11 cellular contexts compared by ENCODE assay signal in genomic region chr14:95537298-95538089, GRCh38. TPM values are rescaled to one million over a fixed set of nuclear protein-coding genes. Genes with fewer than 3 reads are reported as not detected.
DNase-seq lines count a peak whose midpoint lies in the region; ATAC-seq and TF ChIP-seq lines count a peak whose summit lies in the region.
"Had no signal": no experiment of that assay in that cellular context is flagged by ENCODE, and none has a peak within 500 bp of the region (broad histone marks: within the 10 kb centered on the region; RNA-seq: fewer than 3 reads in every experiment).

No MANE protein-coding gene starts in this region.

- no peak for TF ChIP-seq POLR2A in upper lobe of left lung (IDR thresholded peaks at IDR 0.05)

- H3K27ac ChIP-seq in right atrium auricular region = peak overlapping the region; percentile 44 to 87
- 0 out of 2 replicates have a peak overlapping the region, but pooled peaks have one; percentile 15 for H3K27ac ChIP-seq in WERI-Rb-1
- H3K27ac ChIP-seq in hepatocyte = no peak overlapping the region
- peak overlapping the region in 1 of 4 donors; percentile 6 for H3K27ac ChIP-seq in upper lobe of left lung

- no peaks in the 10 kb centered on the region for H3K36me3 ChIP-seq in right atrium auricular region
- H3K36me3 ChIP-seq in WERI-Rb-1 = peaks cover 4% of the 10 kb centered on the region
- H3K36me3 ChIP-seq in hepatocyte (replicated peaks; ENCODE audit: insufficient read depth, low read depth) = no peaks in the 10 kb centered on the region
- no peaks in the 10 kb centered on the region for H3K36me3 ChIP-seq in upper lobe of left lung

- H3K9me3 ChIP-seq in right atrium auricular region (no peaks in the 10 kb centered on the region), WERI-Rb-1 (ENCODE audit: severe bottlenecking) (no peaks in the 10 kb centered on the region), hepatocyte (ENCODE audit: low read depth) (no peaks in the 10 kb centered on the region), upper lobe of left lung (no peaks in the 10 kb centered on the region)

- H3K9me2 ChIP-seq in hepatocyte (replicated peaks; ENCODE audit: insufficient read depth) = no peaks in the 10 kb centered on the region

- peak overlapping the region; percentile 88 for H3K4me2 ChIP-seq in hepatocyte

- no peaks in the 10 kb centered on the region for H3K9me3 Mint-ChIP-seq in stimulated activated effector memory CD8-positive, alpha-beta T cell treated with anti-CD3 and anti-CD28 coated beads, Interleukin-12 subunit alpha, Interleukin-12 subunit beta, amount 100 ng/mL, for 72 hours
- H3K9me3 Mint-ChIP-seq in effector memory CD8-positive, alpha-beta T cell = no peaks in the 10 kb centered on the region
- H3K9me3 Mint-ChIP-seq: CD8-positive, alpha-beta T cell had no signal

- H3K4me3 ChIP-seq in right atrium auricular region (no peak overlapping the region), WERI-Rb-1 (ENCODE audit: low read depth, low read length) (peak overlapping the region; percentile 33), hepatocyte (no peak overlapping the region), upper lobe of left lung (no peak overlapping the region)

- peaks cover 90% of the 10 kb centered on the region for H3K79me2 ChIP-seq in hepatocyte

- ATAC-seq in left ventricle myocardium superior (no peak), upper lobe of left lung (ENCODE audit: low FRiP score in 2 of 2) (no peak), HG03457 (IDR thresholded peaks at IDR 0.05; ENCODE audit: unreplicated experiment) (no peak)
- ATAC-seq in stimulated activated effector memory CD8-positive, alpha-beta T cell treated with anti-CD3 and anti-CD28 coated beads, Interleukin-12 subunit alpha, Interleukin-12 subunit beta, amount 100 ng/mL, for 72 hours = no peak
- ATAC-seq in effector memory CD8-positive, alpha-beta T cell (replicated peaks) = no peak
- ATAC-seq: CD8-positive, alpha-beta T cell had no signal

- no peak for TF ChIP-seq CTCF in right atrium auricular region (IDR thresholded peaks at IDR 0.05)
- TF ChIP-seq CTCF in WERI-Rb-1 (IDR thresholded peaks at IDR 0.05; ENCODE audit: low read depth, low read length) = no peak
- no peak for TF ChIP-seq CTCF in hepatocyte (IDR thresholded peaks at IDR 0.05; ENCODE audit: poor library complexity)
- TF ChIP-seq CTCF in upper lobe of left lung (IDR thresholded peaks at IDR 0.05) = no peak

- H3K4me1 Mint-ChIP-seq in stimulated activated effector memory CD8-positive, alpha-beta T cell treated with anti-CD3 and anti-CD28 coated beads, Interleukin-12 subunit alpha, Interleukin-12 subunit beta, amount 100 ng/mL, for 72 hours = peaks cover 56% of the 10 kb centered on the region
- peaks cover 42 to 58% of the 10 kb centered on the region in 2 donors for H3K4me1 Mint-ChIP-seq in effector memory CD8-positive, alpha-beta T cell (ENCODE audit: low read depth in 2 of 2)

- H3K4me3 Mint-ChIP-seq in stimulated activated effector memory CD8-positive, alpha-beta T cell treated with anti-CD3 and anti-CD28 coated beads, Interleukin-12 subunit alpha, Interleukin-12 subunit beta, amount 100 ng/mL, for 72 hours = peak overlapping the region; percentile 95
- no peak overlapping the region for H3K4me3 Mint-ChIP-seq in effector memory CD8-positive, alpha-beta T cell

- no peak for TF ChIP-seq EP300 in upper lobe of left lung (IDR thresholded peaks at IDR 0.05)

- no peak overlapping the region for H2AFZ ChIP-seq in hepatocyte

- intact Hi-C loops in left ventricle myocardium superior (cut with micrococcal nuclease) = no loop called here

- WGBS in hepatocyte (ENCODE audit: low lambda C conversion rate, missing lambda C conversion rate) = 54% methylated on average over 9 of the region's 9 CpGs
- WGBS in upper lobe of left lung, 2 donors = 66 to 68% methylated on average over 9 of the region's 9 CpGs

- DNase-seq in right atrium auricular region (ENCODE audit: low spot score) (no peak), left ventricle myocardium superior (no peak), WERI-Rb-1 (no peak), hepatocyte (ENCODE audit: low spot score) (no peak), upper lobe of left lung (no peak)
- no peak for DNase-seq in stimulated activated effector memory CD8-positive, alpha-beta T cell treated with anti-CD3 and anti-CD28 coated beads, Interleukin-12 subunit alpha, Interleukin-12 subunit beta, amount 100 ng/mL, for 72 hours (ENCODE audit: low spot score in 2 of 2)
- no peak for DNase-seq in effector memory CD8-positive, alpha-beta T cell
- DNase-seq: CD8-positive, alpha-beta T cell; NCI-H1417; stimulated activated naive CD4-positive, alpha-beta T cell treated with Interleukin-2 at 50 U/mL for 16 hours had no signal

- H4K20me1 ChIP-seq in hepatocyte (ENCODE audit: insufficient read depth, poor library complexity, severe bottlenecking) = peaks cover 38% of the 10 kb centered on the region

- no peak overlapping the region for H3K27ac Mint-ChIP-seq in stimulated activated effector memory CD8-positive, alpha-beta T cell treated with anti-CD3 and anti-CD28 coated beads, Interleukin-12 subunit alpha, Interleukin-12 subunit beta, amount 100 ng/mL, for 72 hours
- no peak overlapping the region for H3K27ac Mint-ChIP-seq in effector memory CD8-positive, alpha-beta T cell
- H3K27ac Mint-ChIP-seq: CD8-positive, alpha-beta T cell had no signal

- H3K36me3 Mint-ChIP-seq in stimulated activated effector memory CD8-positive, alpha-beta T cell treated with anti-CD3 and anti-CD28 coated beads, Interleukin-12 subunit alpha, Interleukin-12 subunit beta, amount 100 ng/mL, for 72 hours = peaks cover 28% of the 10 kb centered on the region
- peaks cover 11% of the 10 kb centered on the region for H3K36me3 Mint-ChIP-seq in effector memory CD8-positive, alpha-beta T cell (ENCODE audit: insufficient read depth)

- no peaks in the 10 kb centered on the region for H3K27me3 ChIP-seq in right atrium auricular region
- no peaks in the 10 kb centered on the region for H3K27me3 ChIP-seq in WERI-Rb-1 (ENCODE audit: insufficient read depth, low read depth, severe bottlenecking)
- no peaks in the 10 kb centered on the region for H3K27me3 ChIP-seq in hepatocyte
- no peaks in the 10 kb centered on the region for H3K27me3 ChIP-seq in upper lobe of left lung

- peaks cover 0 to 50% of the 10 kb centered on the region in 2 donors for H3K4me1 ChIP-seq in right atrium auricular region
- peaks cover 35% of the 10 kb centered on the region for H3K4me1 ChIP-seq in hepatocyte (ENCODE audit: insufficient read depth)
- H3K4me1 ChIP-seq in upper lobe of left lung = peaks cover 36 to 62% (median 43%) of the 10 kb centered on the region in 4 donors

- H3K27me3 Mint-ChIP-seq in effector memory CD8-positive, alpha-beta T cell = no peaks in the 10 kb centered on the region

RNA-seq across cellular contexts. Expression of gene GLRX5, which starts 2.6 kb away (rescaled TPM):
- total RNA-seq in right atrium auricular region = 10 to 100 TPM; 54.0 to 58.9 TPM
- 94.0 TPM for total RNA-seq in left ventricle myocardium superior
- total RNA-seq in hepatocyte = 50.0 and 63.5 TPM in 2 replicates
- polyA plus RNA-seq in hepatocyte = 94.5 and 105 TPM in 2 replicates
- total RNA-seq in upper lobe of left lung = 10 to 100 TPM; 12.6 to 34.8 (median 25.0) TPM

RNA-seq across cellular contexts. Expression of gene SYNE3, which starts 21.0 kb away (rescaled TPM):
- total RNA-seq in right atrium auricular region = 10 to 100 TPM in 1 of 2 donors, 1 to 10 TPM in 1; 8.2 to 13.2 TPM
- total RNA-seq in left ventricle myocardium superior = 12.2 TPM
- 2.0 and 2.4 TPM in 2 replicates for total RNA-seq in hepatocyte
- 0.16 and 1.3 TPM in 2 replicates for polyA plus RNA-seq in hepatocyte
- total RNA-seq in upper lobe of left lung = 10 to 100 TPM; 15.6 to 38.8 (median 19.0) TPM
